ENCODE assay signal across 18 cellular contexts in genomic region chr1:10106756-10107479, GRCh38.
DNase-seq lines count a peak whose midpoint lies in the region; ATAC-seq, FAIRE-seq and TF ChIP-seq lines count a peak whose summit lies in the region.
"Had no signal": no experiment of that assay in that cellular context is flagged by ENCODE, and none has a peak within 500 bp of the region (broad histone marks: within the 10 kb centered on the region; RNA-seq: fewer than 3 reads in every experiment).

No MANE protein-coding gene starts in this region.

- no peaks in the 10 kb centered on the region for H3K4me1 ChIP-seq in HEK293 (ENCODE audit: control insufficient read depth, insufficient read depth, low read length)
- H3K4me1 ChIP-seq in PC-9 (replicated peaks; ENCODE audit: insufficient read depth) = peaks cover 23% of the 10 kb centered on the region
- H3K4me1 ChIP-seq in esophagus squamous epithelium = peaks cover 14 to 51% (median 25%) of the 10 kb centered on the region in 3 donors
- peaks cover 3 to 5% of the 10 kb centered on the region in 2 donors for H3K4me1 ChIP-seq in small intestine (ENCODE audit: control insufficient read depth in 2 of 2, insufficient read depth in 1 of 2, low read depth in 1 of 2, low read length in 1 of 2)

- no peak overlapping the region for H3K4me3 ChIP-seq in HEK293 (ENCODE audit: low read depth, low read length)
- no peak overlapping the region for H3K4me3 ChIP-seq in PC-9
- H3K4me3 ChIP-seq in esophagus squamous epithelium = no peak overlapping the region
- no peak overlapping the region for H3K4me3 ChIP-seq in small intestine (ENCODE audit: low read depth in 1 of 2, low read length in 2 of 2)

- no peaks in the 10 kb centered on the region for H3K9me3 Mint-ChIP-seq in activated naive CD8-positive, alpha-beta T cell treated with anti-CD3 and anti-CD28 coated beads, Interleukin-2, amount 50 U/mL, for 24 hours
- H3K9me3 Mint-ChIP-seq: activated naive CD8-positive, alpha-beta T cell treated with anti-CD3 and anti-CD28 coated beads, Interleukin-2, amount 10 ng/mL, durations not matched to agents 7 days and 5 days had no signal

- H3K27me3 ChIP-seq in PC-9 (ENCODE audit: insufficient read depth, low read depth) = no peaks in the 10 kb centered on the region
- H3K27me3 ChIP-seq in esophagus squamous epithelium = no peaks in the 10 kb centered on the region
- no peaks in the 10 kb centered on the region for H3K27me3 ChIP-seq in small intestine (ENCODE audit: control insufficient read depth in 2 of 2, insufficient read depth in 2 of 2, low read length in 2 of 2)

- peaks cover 17% of the 10 kb centered on the region for H3K36me3 Mint-ChIP-seq in activated naive CD8-positive, alpha-beta T cell treated with anti-CD3 and anti-CD28 coated beads, Interleukin-2, amount 50 U/mL, for 24 hours (ENCODE audit: low read depth)

- H3K36me3 ChIP-seq in HEK293 (ENCODE audit: control insufficient read depth in 2 of 2, insufficient read depth in 1 of 2, low read length in 2 of 2) = peaks cover 6 to 58% of the 10 kb centered on the region in 2 experiments
- H3K36me3 ChIP-seq in PC-9 (ENCODE audit: low read depth) = peaks cover 7% of the 10 kb centered on the region; the same call in 1 of the 2 replicates
- H3K36me3 ChIP-seq in esophagus squamous epithelium = peaks cover 6 to 77% (median 18%) of the 10 kb centered on the region in 3 donors
- peaks cover 3 to 5% of the 10 kb centered on the region in 2 donors for H3K36me3 ChIP-seq in small intestine (ENCODE audit: control insufficient read depth in 2 of 2, insufficient read depth in 2 of 2, low read length in 2 of 2)

- no peaks in the 10 kb centered on the region for H4K20me1 ChIP-seq in PC-9 (ENCODE audit: insufficient read depth)

- BruUV-seq in PC-9 (replicated peaks; lab: Mats Ljungman, UMichigan) = no TSS peak

- no peaks in the 10 kb centered on the region for H3K27me3 Mint-ChIP-seq in activated naive CD8-positive, alpha-beta T cell treated with anti-CD3 and anti-CD28 coated beads, Interleukin-2, amount 50 U/mL, for 24 hours
- H3K27me3 Mint-ChIP-seq: activated naive CD8-positive, alpha-beta T cell treated with anti-CD3 and anti-CD28 coated beads, Interleukin-2, amount 10 ng/mL, durations not matched to agents 7 days and 5 days; progenitor cell of endocrine pancreas had no signal

- DNase-seq in PC-9 (no peak), esophagus squamous epithelium (lab: John Stamatoyannopoulos, UW) (no peak), small intestine (peak; percentile 2), GM10248 (ENCODE audit: extremely low spot score) (no peak)
- no peak for DNase-seq in activated naive CD8-positive, alpha-beta T cell treated with anti-CD3 and anti-CD28 coated beads, Interleukin-2, amount 50 U/mL, for 24 hours
- DNase-seq: activated CD8-positive, alpha-beta memory T cell treated with anti-CD3 and anti-CD28 coated beads, Interleukin-2, amount 50 U/mL, for 4 hours; activated naive CD8-positive, alpha-beta T cell treated with anti-CD3 and anti-CD28 coated beads, Interleukin-2, amount 10 ng/mL, durations not matched to agents 7 days and 5 days; cerebellar nuclear complex; DMS53; kidney glomerular epithelial cell; stimulated activated CD4-positive, alpha-beta T cell treated with anti-CD3 and anti-CD28 coated beads, Interleukin-1b, Interleukin-23, amount 100 ng/mL, for 48 hours; stimulated activated CD8-positive, alpha-beta memory T cell treated with anti-CD3 and anti-CD28 coated beads, Interleukin-4, amount 100 ng/mL, for 48 hours had no signal

- CTCF ChIA-PET in HEK293 (lab: Yijun Ruan, JAX) (interaction anchor here (0.6 kb wide), 1 partner anchor 11 kb away, joined by 3 read pairs; no protein-coding TSS in a partner anchor), PC-9 (lab: Charles Lee) (no interaction called here), GM10248 (lab: Yijun Ruan, JAX) (no interaction called here)

- TF ChIP-seq POLR2A in esophagus squamous epithelium (IDR thresholded peaks at IDR 0.05) = no peak

- TF ChIP-seq CTCF in HEK293 (tag by site-specific recombination; IDR thresholded peaks at IDR 0.05) (no peak), PC-9 (conservative IDR thresholded peaks at IDR 0.05) (no peak), esophagus squamous epithelium (IDR thresholded peaks at IDR 0.05) (no peak), GM10248 (IDR thresholded peaks at IDR 0.05; ENCODE audit: control extremely low read depth, extremely low read depth, low read depth, missing control alignments) (no peak)

- H3K4me2 ChIP-seq in PC-9 = peak overlapping the region; percentile 48

- H3K4me1 Mint-ChIP-seq in activated naive CD8-positive, alpha-beta T cell treated with anti-CD3 and anti-CD28 coated beads, Interleukin-2, amount 50 U/mL, for 24 hours = no peaks in the 10 kb centered on the region
- H3K4me1 Mint-ChIP-seq: activated naive CD8-positive, alpha-beta T cell treated with anti-CD3 and anti-CD28 coated beads, Interleukin-2, amount 10 ng/mL, durations not matched to agents 7 days and 5 days had no signal

- no peak overlapping the region for H3K4me3 Mint-ChIP-seq in activated naive CD8-positive, alpha-beta T cell treated with anti-CD3 and anti-CD28 coated beads, Interleukin-2, amount 50 U/mL, for 24 hours
- H3K4me3 Mint-ChIP-seq: activated naive CD8-positive, alpha-beta T cell treated with anti-CD3 and anti-CD28 coated beads, Interleukin-2, amount 10 ng/mL, durations not matched to agents 7 days and 5 days had no signal

- 65 to 67% methylated on average over 7 of the region's 7 CpGs for WGBS in esophagus squamous epithelium, 2 donors
- 71 to 83% (median 79%) methylated on average over 7 of the region's 7 CpGs for WGBS in small intestine, 3 donors

- intact Hi-C loops in PC-9 (cut with micrococcal nuclease; ENCODE audit: unreplicated experiment) (no loop called here), esophagus squamous epithelium (cut with DNase I) (no loop called here)

- H3K9me3 ChIP-seq in HEK293 (ENCODE audit: control insufficient read depth, insufficient read depth, low read depth, low read length) (no peaks in the 10 kb centered on the region), PC-9 (ENCODE audit: insufficient read depth, low read depth) (no peaks in the 10 kb centered on the region), esophagus squamous epithelium (no peaks in the 10 kb centered on the region), small intestine (ENCODE audit: control insufficient read depth, low read depth) (no peaks in the 10 kb centered on the region)

- ATAC-seq in activated naive CD8-positive, alpha-beta T cell treated with anti-CD3 and anti-CD28 coated beads, Interleukin-2, amount 50 U/mL, for 24 hours = no peak
- no peak for ATAC-seq in GM18873 (IDR thresholded peaks at IDR 0.05; ENCODE audit: low FRiP score, unreplicated experiment)
- ATAC-seq: activated CD4-positive, CD25-positive, alpha-beta regulatory T cell treated with anti-CD3 and anti-CD28 coated beads, Interleukin-2, amount 50 U/mL, for 24 hours had no signal

- no peak overlapping the region for H3K27ac Mint-ChIP-seq in activated naive CD8-positive, alpha-beta T cell treated with anti-CD3 and anti-CD28 coated beads, Interleukin-2, amount 50 U/mL, for 24 hours
- H3K27ac Mint-ChIP-seq: activated naive CD8-positive, alpha-beta T cell treated with anti-CD3 and anti-CD28 coated beads, Interleukin-2, amount 10 ng/mL, durations not matched to agents 7 days and 5 days; progenitor cell of endocrine pancreas had no signal

- H3K27ac ChIP-seq in HEK293 (ENCODE audit: extremely low read depth, low read depth, low read length) (no peak overlapping the region), PC-9 (peak overlapping the region; percentile 82), esophagus squamous epithelium (peak overlapping the region; percentile 76 to 88 (median 82)), small intestine (ENCODE audit: low read depth in 1 of 2, low read length in 1 of 2) (peak overlapping the region in 1 of 2 donors; percentile 5)

- no peaks in the 10 kb centered on the region for H3K79me2 ChIP-seq in PC-9 (ENCODE audit: low read depth)

- POLR2A ChIA-PET in HEK293 (lab: Yijun Ruan, JAX) (no interaction called here), PC-9 (lab: Charles Lee; ENCODE audit: unreplicated experiment) (no interaction called here), GM10248 (lab: Yijun Ruan, JAX) (no interaction called here)

- no peaks in the 10 kb centered on the region; the same call in 1 of the 2 replicates for H3K9me2 ChIP-seq in PC-9 (ENCODE audit: insufficient read depth)

- H2AFZ ChIP-seq in PC-9 = no peak overlapping the region

- FAIRE-seq in small intestine (lab: Jason Lieb, UNC) = no peak
- FAIRE-seq: RCC 7860, urothelium cell line had no signal

- peaks cover 24% of the 10 kb centered on the region for H3F3A ChIP-seq in PC-9 (ENCODE audit: insufficient read depth, low read depth)

TF ChIP-seq in HEK293, 187 proteins besides CTCF, POLR2A, EP300 and RAD21:
- peak; percentile 98 for TF ChIP-seq ZNF513 (tag by site-specific recombination; IDR thresholded peaks at IDR 0.05)
- no peak for TF ChIP-seq FEZF1 (tag by site-specific recombination; IDR thresholded peaks at IDR 0.05)
